9 cellular contexts compared by ENCODE assay signal in the genomic region with DNA sequence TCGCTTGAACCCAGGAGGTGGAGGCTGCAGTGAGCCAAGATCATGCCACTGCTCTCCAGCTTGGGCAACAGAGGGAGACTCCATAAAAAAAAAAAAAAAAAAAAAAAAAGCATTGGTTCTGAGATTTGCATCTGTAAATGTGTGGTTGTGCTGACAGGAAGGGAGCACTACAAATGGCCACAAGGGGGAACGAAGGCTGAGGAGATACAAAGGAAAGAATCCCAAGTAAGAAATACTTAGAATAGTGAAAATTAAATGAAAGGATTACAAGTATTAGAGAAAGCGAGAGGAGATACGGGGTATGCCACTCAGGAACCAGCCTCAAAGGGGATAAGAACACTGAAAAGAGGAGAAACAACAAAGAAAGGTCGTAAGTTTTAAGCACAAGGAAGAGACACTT.
DNase-seq lines count a peak whose midpoint lies in the region; ATAC-seq and TF ChIP-seq lines count a peak whose summit lies in the region.
"Had no signal": no experiment of that assay in that cellular context is flagged by ENCODE, and none has a peak within 500 bp of the region (broad histone marks: within the 10 kb centered on the region; RNA-seq: fewer than 3 reads in every experiment).

No MANE protein-coding gene starts in this region.

- peaks cover 16% of the 10 kb centered on the region for H3K36me3 Mint-ChIP-seq in activated CD4-positive, alpha-beta T cell treated with anti-CD3 and anti-CD28 coated beads, Interleukin-2, amount 10 ng/mL, durations not matched to agents 7 days and 5 days (ENCODE audit: low read depth)
- peaks cover 6% of the 10 kb centered on the region for H3K36me3 Mint-ChIP-seq in activated CD4-positive, alpha-beta T cell treated with anti-CD3 and anti-CD28 coated beads, Interleukin-2, amount 10 ng/mL, durations not matched to agents 24 days and 14 days (ENCODE audit: low read depth)
- peaks cover 11% of the 10 kb centered on the region for H3K36me3 Mint-ChIP-seq in activated naive CD4-positive, alpha-beta T cell treated with anti-CD3 and anti-CD28 coated beads, Interleukin-2, amount 50 U/mL, for 24 hours

- intact Hi-C loops in activated CD4-positive, alpha-beta T cell treated with anti-CD3 and anti-CD28 coated beads, Interleukin-2, amount 10 ng/mL, durations not matched to agents 24 days and 14 days (cut with micrococcal nuclease), result no loop called here
- intact Hi-C loops in mucosa of descending colon (cut with DNase I, micrococcal nuclease), result no loop called here

- no peaks in the 10 kb centered on the region for H3K36me3 ChIP-seq in mucosa of descending colon (ENCODE audit: low read depth)

- TF ChIP-seq CTCF in mucosa of descending colon (IDR thresholded peaks at IDR 0.05), result no peak

- no peak overlapping the region for H3K4me3 ChIP-seq in mucosa of descending colon

- CTCF ChIA-PET in activated CD4-positive, alpha-beta T cell treated with anti-CD3 and anti-CD28 coated beads, Interleukin-2, amount 10 ng/mL, durations not matched to agents 7 days and 5 days (lab: Charles Lee), result interaction anchor here (0.7 to 2.0 kb wide), 3 partner anchors 14 to 22 kb away, joined by 3 to 13 read pairs (median 3); no protein-coding TSS in a partner anchor

- ATAC-seq in HG03432 (IDR thresholded peaks at IDR 0.05; ENCODE audit: unreplicated experiment) (peak; percentile 56), mucosa of descending colon (peak; percentile 45), GM19324 (IDR thresholded peaks at IDR 0.05; ENCODE audit: low FRiP score, unreplicated experiment) (no peak), HG03378 (IDR thresholded peaks at IDR 0.05; ENCODE audit: unreplicated experiment) (no peak)

- no peaks in the 10 kb centered on the region for H3K27me3 Mint-ChIP-seq in activated CD4-positive, alpha-beta T cell treated with anti-CD3 and anti-CD28 coated beads, Interleukin-2, amount 10 ng/mL, durations not matched to agents 7 days and 5 days
- H3K27me3 Mint-ChIP-seq in activated CD4-positive, alpha-beta T cell treated with anti-CD3 and anti-CD28 coated beads, Interleukin-2, amount 10 ng/mL, durations not matched to agents 24 days and 14 days, result no peaks in the 10 kb centered on the region
- H3K27me3 Mint-ChIP-seq in activated naive CD4-positive, alpha-beta T cell treated with anti-CD3 and anti-CD28 coated beads, Interleukin-2, amount 50 U/mL, for 24 hours, result no peaks in the 10 kb centered on the region
- H3K27me3 Mint-ChIP-seq: brain had no signal

- no peaks in the 10 kb centered on the region for H3K4me1 ChIP-seq in mucosa of descending colon (ENCODE audit: low read depth)

- H3K27ac Mint-ChIP-seq in activated CD4-positive, alpha-beta T cell treated with anti-CD3 and anti-CD28 coated beads, Interleukin-2, amount 10 ng/mL, durations not matched to agents 7 days and 5 days, result peak overlapping the region; percentile 74
- no peak overlapping the region for H3K27ac Mint-ChIP-seq in activated CD4-positive, alpha-beta T cell treated with anti-CD3 and anti-CD28 coated beads, Interleukin-2, amount 10 ng/mL, durations not matched to agents 24 days and 14 days
- H3K27ac Mint-ChIP-seq in activated naive CD4-positive, alpha-beta T cell treated with anti-CD3 and anti-CD28 coated beads, Interleukin-2, amount 50 U/mL, for 24 hours, result peak overlapping the region; percentile 86

- POLR2A ChIA-PET in activated CD4-positive, alpha-beta T cell treated with anti-CD3 and anti-CD28 coated beads, Interleukin-2, amount 10 ng/mL, durations not matched to agents 7 days and 5 days (lab: Charles Lee), result no interaction called here

- peak; percentile 19 for DNase-seq in activated CD4-positive, alpha-beta T cell treated with anti-CD3 and anti-CD28 coated beads, Interleukin-2, amount 10 ng/mL, durations not matched to agents 7 days and 5 days
- no peak for DNase-seq in activated CD4-positive, alpha-beta T cell treated with anti-CD3 and anti-CD28 coated beads, Interleukin-2, amount 10 ng/mL, durations not matched to agents 24 days and 14 days
- DNase-seq in mucosa of descending colon (peak in 1 of 3 donors; percentile 50), retina (no peak)

- no peaks in the 10 kb centered on the region for H3K9me3 Mint-ChIP-seq in activated CD4-positive, alpha-beta T cell treated with anti-CD3 and anti-CD28 coated beads, Interleukin-2, amount 10 ng/mL, durations not matched to agents 7 days and 5 days
- no peaks in the 10 kb centered on the region for H3K9me3 Mint-ChIP-seq in activated CD4-positive, alpha-beta T cell treated with anti-CD3 and anti-CD28 coated beads, Interleukin-2, amount 10 ng/mL, durations not matched to agents 24 days and 14 days
- no peaks in the 10 kb centered on the region for H3K9me3 Mint-ChIP-seq in activated naive CD4-positive, alpha-beta T cell treated with anti-CD3 and anti-CD28 coated beads, Interleukin-2, amount 50 U/mL, for 24 hours

- H3K9me3 ChIP-seq in mucosa of descending colon, result no peaks in the 10 kb centered on the region

- no peak overlapping the region for H3K4me3 Mint-ChIP-seq in activated CD4-positive, alpha-beta T cell treated with anti-CD3 and anti-CD28 coated beads, Interleukin-2, amount 10 ng/mL, durations not matched to agents 7 days and 5 days
- H3K4me3 Mint-ChIP-seq in activated CD4-positive, alpha-beta T cell treated with anti-CD3 and anti-CD28 coated beads, Interleukin-2, amount 10 ng/mL, durations not matched to agents 24 days and 14 days, result no peak overlapping the region
- H3K4me3 Mint-ChIP-seq in activated naive CD4-positive, alpha-beta T cell treated with anti-CD3 and anti-CD28 coated beads, Interleukin-2, amount 50 U/mL, for 24 hours, result no peak overlapping the region
- H3K4me3 Mint-ChIP-seq: brain had no signal

- peaks cover 8% of the 10 kb centered on the region for H3K4me1 Mint-ChIP-seq in activated CD4-positive, alpha-beta T cell treated with anti-CD3 and anti-CD28 coated beads, Interleukin-2, amount 10 ng/mL, durations not matched to agents 7 days and 5 days
- peaks cover 3% of the 10 kb centered on the region for H3K4me1 Mint-ChIP-seq in activated CD4-positive, alpha-beta T cell treated with anti-CD3 and anti-CD28 coated beads, Interleukin-2, amount 10 ng/mL, durations not matched to agents 24 days and 14 days
- H3K4me1 Mint-ChIP-seq in activated naive CD4-positive, alpha-beta T cell treated with anti-CD3 and anti-CD28 coated beads, Interleukin-2, amount 50 U/mL, for 24 hours, result peaks cover 59% of the 10 kb centered on the region

Comparison
In these comparisons a context has a peak if more than half of its experiments do, and no peak if none do; other contexts are left out.
1. ATAC-seq: peak in HG03432 (single experiment) and mucosa of descending colon (single experiment); none in GM19324 (single experiment) and HG03378 (single experiment).